Comparison of ENCODE assay signal across 2 cellular contexts in genomic region chr16:74578433-74578832, GRCh38.
TF ChIP-seq lines count a peak whose summit lies in the region.

No MANE protein-coding gene starts in this region.

TF ChIP-seq in HepG2, 621 proteins besides CTCF, POLR2A, EP300 and RAD21:
- TF ChIP-seq, protein P1, sequence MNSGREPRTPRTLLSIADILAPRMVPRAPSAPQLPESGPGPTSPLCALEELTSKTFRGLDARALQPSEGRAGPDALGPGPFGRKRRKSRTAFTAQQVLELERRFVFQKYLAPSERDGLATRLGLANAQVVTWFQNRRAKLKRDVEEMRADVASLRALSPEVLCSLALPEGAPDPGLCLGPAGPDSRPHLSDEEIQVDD (CRISPR knock-in tag; IDR thresholded peaks at IDR 0.05; ENCODE audit: borderline replicate concordance): no peak
- TF ChIP-seq GTF3A (CRISPR knock-in tag; conservative IDR thresholded peaks at IDR 0.05): no peak
- TF ChIP-seq BRF2 (CRISPR knock-in tag; IDR thresholded peaks at IDR 0.05): no peak
- no peak for TF ChIP-seq NCOA2 (CRISPR knock-in tag; IDR thresholded peaks at IDR 0.05)
- TF ChIP-seq, protein P2, sequence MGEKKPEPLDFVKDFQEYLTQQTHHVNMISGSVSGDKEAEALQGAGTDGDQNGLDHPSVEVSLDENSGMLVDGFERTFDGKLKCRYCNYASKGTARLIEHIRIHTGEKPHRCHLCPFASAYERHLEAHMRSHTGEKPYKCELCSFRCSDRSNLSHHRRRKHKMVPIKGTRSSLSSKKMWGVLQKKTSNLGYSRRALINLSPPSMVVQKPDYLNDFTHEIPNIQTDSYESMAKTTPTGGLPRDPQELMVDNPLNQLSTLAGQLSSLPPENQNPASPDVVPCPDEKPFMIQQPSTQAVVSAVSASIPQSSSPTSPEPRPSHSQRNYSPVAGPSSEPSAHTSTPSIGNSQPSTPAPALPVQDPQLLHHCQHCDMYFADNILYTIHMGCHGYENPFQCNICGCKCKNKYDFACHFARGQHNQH (CRISPR knock-in tag; IDR thresholded peaks at IDR 0.05): no peak
- TF ChIP-seq ZNF816 (CRISPR knock-in tag; IDR thresholded peaks at IDR 0.05; ENCODE audit: borderline replicate concordance): no peak
- TF ChIP-seq ZNF782 (CRISPR knock-in tag; IDR thresholded peaks at IDR 0.05; ENCODE audit: borderline replicate concordance): no peak
- TF ChIP-seq, protein P3, sequence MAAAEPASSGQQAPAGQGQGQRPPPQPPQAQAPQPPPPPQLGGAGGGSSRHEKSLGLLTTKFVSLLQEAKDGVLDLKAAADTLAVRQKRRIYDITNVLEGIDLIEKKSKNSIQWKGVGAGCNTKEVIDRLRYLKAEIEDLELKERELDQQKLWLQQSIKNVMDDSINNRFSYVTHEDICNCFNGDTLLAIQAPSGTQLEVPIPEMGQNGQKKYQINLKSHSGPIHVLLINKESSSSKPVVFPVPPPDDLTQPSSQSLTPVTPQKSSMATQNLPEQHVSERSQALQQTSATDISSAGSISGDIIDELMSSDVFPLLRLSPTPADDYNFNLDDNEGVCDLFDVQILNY (CRISPR knock-in tag; conservative IDR thresholded peaks at IDR 0.05): no peak
- TF ChIP-seq PCBP1 (IDR thresholded peaks at IDR 0.05; ENCODE audit: borderline replicate concordance, low read depth, low read length): no peak
- no peak for TF ChIP-seq ZSCAN5A (CRISPR knock-in tag; IDR thresholded peaks at IDR 0.05; ENCODE audit: borderline replicate concordance)
- TF ChIP-seq, protein P4, sequence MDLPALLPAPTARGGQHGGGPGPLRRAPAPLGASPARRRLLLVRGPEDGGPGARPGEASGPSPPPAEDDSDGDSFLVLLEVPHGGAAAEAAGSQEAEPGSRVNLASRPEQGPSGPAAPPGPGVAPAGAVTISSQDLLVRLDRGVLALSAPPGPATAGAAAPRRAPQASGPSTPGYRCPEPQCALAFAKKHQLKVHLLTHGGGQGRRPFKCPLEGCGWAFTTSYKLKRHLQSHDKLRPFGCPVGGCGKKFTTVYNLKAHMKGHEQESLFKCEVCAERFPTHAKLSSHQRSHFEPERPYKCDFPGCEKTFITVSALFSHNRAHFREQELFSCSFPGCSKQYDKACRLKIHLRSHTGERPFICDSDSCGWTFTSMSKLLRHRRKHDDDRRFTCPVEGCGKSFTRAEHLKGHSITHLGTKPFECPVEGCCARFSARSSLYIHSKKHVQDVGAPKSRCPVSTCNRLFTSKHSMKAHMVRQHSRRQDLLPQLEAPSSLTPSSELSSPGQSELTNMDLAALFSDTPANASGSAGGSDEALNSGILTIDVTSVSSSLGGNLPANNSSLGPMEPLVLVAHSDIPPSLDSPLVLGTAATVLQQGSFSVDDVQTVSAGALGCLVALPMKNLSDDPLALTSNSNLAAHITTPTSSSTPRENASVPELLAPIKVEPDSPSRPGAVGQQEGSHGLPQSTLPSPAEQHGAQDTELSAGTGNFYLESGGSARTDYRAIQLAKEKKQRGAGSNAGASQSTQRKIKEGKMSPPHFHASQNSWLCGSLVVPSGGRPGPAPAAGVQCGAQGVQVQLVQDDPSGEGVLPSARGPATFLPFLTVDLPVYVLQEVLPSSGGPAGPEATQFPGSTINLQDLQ (CRISPR knock-in tag; IDR thresholded peaks at IDR 0.05): no peak
- no peak for TF ChIP-seq BHLHE40 (IDR thresholded peaks at IDR 0.05; ENCODE audit: low read length)
TF ChIP-seq in HepG2: peak in this region for 0.

TF ChIP-seq in endothelial cell of umbilical vein, 7 proteins besides CTCF, POLR2A, EP300 and RAD21:
- TF ChIP-seq JUN (IDR thresholded peaks at IDR 0.05; ENCODE audit: borderline replicate concordance, insufficient read depth, insufficient read length, low read depth) (no peak), MYC (IDR thresholded peaks at IDR 0.05; ENCODE audit: low read depth, low read length) (no peak), MAX (IDR thresholded peaks at IDR 0.05; ENCODE audit: insufficient read depth, insufficient read length) (no peak), EZH2 (IDR thresholded peaks at IDR 0.05; ENCODE audit: borderline replicate concordance, low read depth, low read length, severe bottlenecking) (no peak), GATA2 (IDR thresholded peaks at IDR 0.05; ENCODE audit: insufficient read depth, insufficient read length, low read depth, low read length) (no peak), POLR2AphosphoS5 (IDR thresholded peaks at IDR 0.05; ENCODE audit: insufficient read depth, low read depth, low read length) (no peak), FOS (IDR thresholded peaks at IDR 0.05; ENCODE audit: borderline replicate concordance, insufficient read depth, low read length) (no peak)
